Comparison of ENCODE assay signal across 26 cellular contexts in the genomic region with DNA sequence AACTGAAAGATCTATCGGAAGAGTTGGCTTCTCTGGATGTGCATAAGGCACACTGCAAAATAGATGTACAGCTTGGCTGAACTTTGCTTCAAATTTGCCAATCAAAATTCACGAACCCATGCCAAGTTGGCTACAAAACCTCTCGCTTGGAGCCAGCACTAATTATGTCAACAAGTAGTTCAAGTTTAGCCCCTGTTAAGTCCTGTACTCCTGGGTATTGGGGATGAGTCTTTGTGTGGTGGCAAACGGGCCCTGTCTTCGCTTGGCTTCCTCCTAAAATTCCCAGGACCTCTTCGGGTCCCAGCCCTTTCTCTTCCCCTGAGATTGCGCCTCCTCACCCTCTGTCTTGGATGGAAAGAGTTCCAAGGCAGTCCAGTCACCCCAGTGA.
DNase-seq lines count a peak whose midpoint lies in the region; ATAC-seq and TF ChIP-seq lines count a peak whose summit lies in the region.
"Had no signal": no experiment of that assay in that cellular context is flagged by ENCODE, and none has a peak within 500 bp of the region (broad histone marks: within the 10 kb centered on the region; RNA-seq: fewer than 3 reads in every experiment).

No MANE protein-coding gene starts in this region.

- no peaks in the 10 kb centered on the region for H3K9me3 ChIP-seq in heart left ventricle
- no peaks in the 10 kb centered on the region for H3K9me3 ChIP-seq in thyroid gland
- H3K9me3 ChIP-seq: adrenal gland, esophagus squamous epithelium had no signal

- H3K4me3 ChIP-seq in heart left ventricle (no peak overlapping the region), thyroid gland (replicated peaks in 1 of 3) (no peak overlapping the region)
- H3K4me3 ChIP-seq: adrenal gland, esophagus squamous epithelium, K562 had no signal

- H3K27ac ChIP-seq in heart left ventricle, result peak overlapping the region in 10 of 12 donors; percentile 8 to 69 (median 40)
- H3K27ac ChIP-seq in thyroid gland, result peak overlapping the region in 2 of 3 donors; percentile 51 to 58

- no peak for TF ChIP-seq CTCF in heart left ventricle (IDR thresholded peaks at IDR 0.05)
- TF ChIP-seq CTCF in omental fat pad (IDR thresholded peaks at IDR 0.05), result no peak
- no peak for TF ChIP-seq CTCF in thyroid gland (IDR thresholded peaks at IDR 0.05)

- intact Hi-C loops in heart left ventricle (cut with DNase I), result no loop called here
- intact Hi-C loops in thyroid gland (cut with DNase I), result no loop called here
- intact Hi-C loops in head of caudate nucleus (cut with DNase I), result no loop called here

- no peak overlapping the region for H3K27ac Mint-ChIP-seq in activated naive CD8-positive, alpha-beta T cell treated with anti-CD3 and anti-CD28 coated beads, Interleukin-2, amount 50 U/mL, for 24 hours
- H3K27ac Mint-ChIP-seq: CD4-positive, alpha-beta T cell; endodermal cell; naive B cell; stimulated activated naive CD8-positive, alpha-beta T cell treated with anti-CD3 and anti-CD28 coated beads, Interleukin-15, Interleukin-2, amounts not matched to agents 100 ng/mL and 50 ng/mL, for 24 hours; T-helper 1 cell treated with Interleukin-12 subunit alpha and Interleukin-12 subunit beta and Interleukin-4 antibody, amounts not matched to agents 30 μg/mL and 1 μg/mL, for 36 hours; type B pancreatic cell had no signal

- peak; percentile 48 for DNase-seq in NCI-H1105 treated with DMSO at 0.1 percent for 48 hours (lab: John Stamatoyannopoulos, UW)
- DNase-seq in NCI-H1105 (lab: John Stamatoyannopoulos, UW), result no peak
- DNase-seq in heart left ventricle, result peak in 2 of 5 donors; percentile 8 to 33
- DNase-seq in omental fat pad (ENCODE audit: low spot score), result no peak
- DNase-seq in thyroid gland, result peak in 1 of 2 donors; percentile 5
- DNase-seq in central memory CD4-positive, alpha-beta T cell, result no peak
- DNase-seq in head of caudate nucleus, result no peak
- DNase-seq in activated naive CD8-positive, alpha-beta T cell treated with anti-CD3 and anti-CD28 coated beads, Interleukin-2, amount 50 U/mL, for 24 hours, result no peak
- DNase-seq: 8988T; activated CD4-positive, alpha-beta T cell treated with anti-CD3 and anti-CD28 coated beads for 1 hour; activated gamma-delta T cell treated with Interleukin-2 at 50 U/mL for 16 hours; adrenal gland; CD4-positive, alpha-beta T cell; endodermal cell; esophagus squamous epithelium; GOT3; naive B cell; NCI-H2171 treated with DMSO at 0.1 percent for 48 hours; NCI-H524; occipital lobe; retina; stimulated activated CD4-positive, alpha-beta T cell treated with anti-CD3 and anti-CD28 coated beads, Interleukin-15, amount 100 ng/mL, for 24 hours had no signal

- H3K27me3 ChIP-seq in heart left ventricle (no peaks in the 10 kb centered on the region), thyroid gland (no peaks in the 10 kb centered on the region)
- H3K27me3 ChIP-seq: adrenal gland, esophagus squamous epithelium had no signal

- H3K36me3 Mint-ChIP-seq in activated naive CD8-positive, alpha-beta T cell treated with anti-CD3 and anti-CD28 coated beads, Interleukin-2, amount 50 U/mL, for 24 hours (ENCODE audit: low read depth), result no peaks in the 10 kb centered on the region
- H3K36me3 Mint-ChIP-seq: type B pancreatic cell had no signal

- TF ChIP-seq POLR2A in heart left ventricle (IDR thresholded peaks at IDR 0.05) (no peak), thyroid gland (IDR thresholded peaks at IDR 0.05) (no peak)

- peak; percentile 48 to 68 (median 60) for ATAC-seq in heart left ventricle
- peak; percentile 4 for ATAC-seq in omental fat pad (ENCODE audit: low FRiP score)
- ATAC-seq in activated naive CD8-positive, alpha-beta T cell treated with anti-CD3 and anti-CD28 coated beads, Interleukin-2, amount 50 U/mL, for 24 hours, result no peak
- ATAC-seq: K562 had no signal

- H3K36me3 ChIP-seq in heart left ventricle, result no peaks in the 10 kb centered on the region
- no peaks in the 10 kb centered on the region for H3K36me3 ChIP-seq in thyroid gland
- H3K36me3 ChIP-seq: adrenal gland, esophagus squamous epithelium had no signal

- no peaks in the 10 kb centered on the region for H3K27me3 Mint-ChIP-seq in activated naive CD8-positive, alpha-beta T cell treated with anti-CD3 and anti-CD28 coated beads, Interleukin-2, amount 50 U/mL, for 24 hours
- H3K27me3 Mint-ChIP-seq: CD4-positive, alpha-beta T cell; naive B cell; stimulated activated naive CD8-positive, alpha-beta T cell treated with anti-CD3 and anti-CD28 coated beads, Interleukin-15, Interleukin-2, amounts not matched to agents 100 ng/mL and 50 ng/mL, for 24 hours; type B pancreatic cell had no signal

- no peak overlapping the region for H3K4me3 Mint-ChIP-seq in activated naive CD8-positive, alpha-beta T cell treated with anti-CD3 and anti-CD28 coated beads, Interleukin-2, amount 50 U/mL, for 24 hours
- H3K4me3 Mint-ChIP-seq: CD4-positive, alpha-beta T cell; endodermal cell; naive B cell; stimulated activated naive CD8-positive, alpha-beta T cell treated with anti-CD3 and anti-CD28 coated beads, Interleukin-15, Interleukin-2, amounts not matched to agents 100 ng/mL and 50 ng/mL, for 24 hours; T-helper 1 cell treated with Interleukin-12 subunit alpha and Interleukin-12 subunit beta and Interleukin-4 antibody, amounts not matched to agents 30 μg/mL and 1 μg/mL, for 36 hours; type B pancreatic cell had no signal

- no peaks in the 10 kb centered on the region for H3K9me3 Mint-ChIP-seq in activated naive CD8-positive, alpha-beta T cell treated with anti-CD3 and anti-CD28 coated beads, Interleukin-2, amount 50 U/mL, for 24 hours
- H3K9me3 Mint-ChIP-seq: CD4-positive, alpha-beta T cell; endodermal cell; naive B cell; stimulated activated naive CD8-positive, alpha-beta T cell treated with anti-CD3 and anti-CD28 coated beads, Interleukin-15, Interleukin-2, amounts not matched to agents 100 ng/mL and 50 ng/mL, for 24 hours; T-helper 1 cell treated with Interleukin-12 subunit alpha and Interleukin-12 subunit beta and Interleukin-4 antibody, amounts not matched to agents 30 μg/mL and 1 μg/mL, for 36 hours; type B pancreatic cell had no signal

- H3K4me1 ChIP-seq in heart left ventricle (peaks cover 0 to 35% (median 28%) of the 10 kb centered on the region in 12 donors), thyroid gland (peaks cover 25 to 31% of the 10 kb centered on the region in 2 donors)

- WGBS in heart left ventricle, 4 donors, result 41 to 47% (median 43%) methylated on average over 7 of the region's 7 CpGs
- WGBS in thyroid gland, 2 donors, result 47 to 68% methylated on average over 7 of the region's 7 CpGs

- H3K4me1 Mint-ChIP-seq in activated naive CD8-positive, alpha-beta T cell treated with anti-CD3 and anti-CD28 coated beads, Interleukin-2, amount 50 U/mL, for 24 hours, result no peaks in the 10 kb centered on the region
